Comparison of ENCODE assay signal across 8 cellular contexts in genomic region chr12:57726151-57726883, GRCh38. TPM values are rescaled to one million over a fixed set of nuclear protein-coding genes. Genes with fewer than 3 reads are reported as not detected.
DNase-seq lines count a peak whose midpoint lies in the region; ATAC-seq and TF ChIP-seq lines count a peak whose summit lies in the region.

No MANE protein-coding gene starts in this region.

- H3K36me3 ChIP-seq in mesendoderm (ENCODE audit: control insufficient read depth, insufficient read depth, low read length) (no peaks in the 10 kb centered on the region), tibial nerve (peaks cover 0 to 10% (median 0%) of the 10 kb centered on the region in 3 donors)

- no peak for TF ChIP-seq POLR2A in tibial nerve (IDR thresholded peaks at IDR 0.05)

- no CpG with 5 or more reads among the region's 79 CpGs for WGBS in mesendoderm (ENCODE audit: extremely low coverage, insufficient coverage, low lambda C conversion rate)
- WGBS in tibial nerve, 2 donors, result 32 to 41% methylated on average over 28 to 65 of the region's 79 CpGs

- H3K23ac ChIP-seq in mesendoderm (ENCODE audit: low read length), result no peak overlapping the region

- H3K4me3 ChIP-seq in GM12864 (ENCODE audit: low read depth, low read length) (no peak overlapping the region), epithelial cell of esophagus (ENCODE audit: low read length) (peak overlapping the region; percentile 65), mesendoderm (ENCODE audit: low read length) (peak overlapping the region; percentile 63), tibial nerve (peak overlapping the region; percentile 49 to 76 (median 54))

- DNase-seq in GM12864 (ENCODE audit: low read depth) (no peak), NCI-H1105 (lab: John Stamatoyannopoulos, UW) (peak; percentile 62), T-helper 17 cell (no peak), epithelial cell of esophagus (ENCODE audit: low read depth) (peak; percentile 82), mesendoderm (peak; percentile 86), tibial nerve (ENCODE audit: low spot score in 2 of 2) (no peak)
- DNase-seq in activated CD4-positive, CD25-positive, alpha-beta regulatory T cell treated with anti-CD3 and anti-CD28 coated beads, Interleukin-2, amount 50 U/mL, for 72 hours, result no peak
- no peak for DNase-seq in effector CD4-positive, alpha-beta T cell

- H3K4me1 ChIP-seq in mesendoderm (ENCODE audit: control insufficient read depth, low read depth, low read length), result no peaks in the 10 kb centered on the region
- peaks cover 0 to 22% (median 0%) of the 10 kb centered on the region in 4 donors for H3K4me1 ChIP-seq in tibial nerve

- H3K9me3 ChIP-seq in T-helper 17 cell (ENCODE audit: control insufficient read depth, low read length, poor library complexity, severe bottlenecking) (no peaks in the 10 kb centered on the region), tibial nerve (no peaks in the 10 kb centered on the region)

- H3K36me3 Mint-ChIP-seq in T-helper 17 cell (ENCODE audit: low read depth), result peaks cover 12% of the 10 kb centered on the region

- no peak overlapping the region for H2BK120ac ChIP-seq in mesendoderm (ENCODE audit: low read depth, low read length)

- no peak overlapping the region for H2BK15ac ChIP-seq in mesendoderm (replicated peaks; ENCODE audit: low read depth)

- H3K27ac Mint-ChIP-seq in T-helper 17 cell, result peak overlapping the region; percentile 78

- peak overlapping the region; percentile 82 for H3K4me3 Mint-ChIP-seq in T-helper 17 cell

- H3K4me2 ChIP-seq in mesendoderm (ENCODE audit: low read length), result peak overlapping the region; percentile 91

- H3K27ac ChIP-seq in mesendoderm (ENCODE audit: low read depth, low read length) (no peak overlapping the region), tibial nerve (peak overlapping the region in 3 of 4 donors; percentile 42 to 66 (median 56))

- H4K5ac ChIP-seq in mesendoderm (ENCODE audit: low read length), result no peak overlapping the region

- H3K27me3 ChIP-seq in mesendoderm (ENCODE audit: insufficient read depth, low read length, poor library complexity) (peaks cover 28% of the 10 kb centered on the region), tibial nerve (peaks cover 0 to 5% of the 10 kb centered on the region in 2 donors)

- peaks cover 35% of the 10 kb centered on the region for H3K4me1 Mint-ChIP-seq in T-helper 17 cell

- peak overlapping the region; percentile 55 for H3K9ac ChIP-seq in mesendoderm (ENCODE audit: low read length)

- peak; percentile 34 for TF ChIP-seq CTCF in GM12864 (IDR thresholded peaks at IDR 0.05; ENCODE audit: low read depth, low read length, missing control alignments)
- TF ChIP-seq CTCF in epithelial cell of esophagus (IDR thresholded peaks at IDR 0.05; ENCODE audit: insufficient read depth, low read depth, low read length, missing control alignments), result peak; percentile 78
- TF ChIP-seq CTCF in tibial nerve (IDR thresholded peaks at IDR 0.05), result peak; percentile 57 to 76 (median 67)

- no peaks in the 10 kb centered on the region for H3K79me2 ChIP-seq in mesendoderm (ENCODE audit: control insufficient read depth, insufficient read depth, low read length)

- H3K18ac ChIP-seq in mesendoderm (ENCODE audit: low read length), result no peak overlapping the region

- H2AK5ac ChIP-seq in mesendoderm (ENCODE audit: low read length), result no peak overlapping the region

- H3K56ac ChIP-seq in mesendoderm (ENCODE audit: low read length), result peak overlapping the region; percentile 86

- H2BK5ac ChIP-seq in mesendoderm (ENCODE audit: low read length), result no peak overlapping the region

- H3K27me3 Mint-ChIP-seq in T-helper 17 cell, result no peaks in the 10 kb centered on the region

- no peak for TF ChIP-seq EP300 in tibial nerve (IDR thresholded peaks at IDR 0.05)

- H3K79me1 ChIP-seq in mesendoderm (ENCODE audit: low read length), result no peaks in the 10 kb centered on the region

- peak; percentile 62 for ATAC-seq in T-helper 17 cell

- H4K8ac ChIP-seq in mesendoderm (ENCODE audit: low read depth, low read length), result no peak overlapping the region

- no peak overlapping the region for H3K4ac ChIP-seq in mesendoderm (ENCODE audit: low read depth, low read length)

RNA-seq across cellular contexts. Expression of gene AGAP2, which starts 12.2 kb away (rescaled TPM):
- 10 to 100 TPM; 46.5 to 57.6 TPM for total RNA-seq in T-helper 17 cell
- polyA plus RNA-seq in mesendoderm (2013, experiment 1 of 2), result 0.60 TPM
- 0.39 TPM for polyA plus RNA-seq in mesendoderm (2013, experiment 2 of 2)
- 1 to 10 TPM; 1.1 to 5.7 (median 2.5) TPM for total RNA-seq in tibial nerve

RNA-seq across cellular contexts. Expression of gene TSPAN31, which starts 18.5 kb away (rescaled TPM):
- total RNA-seq in T-helper 17 cell (10 to 100 TPM in 1 of 2 donors, 1 to 10 TPM in 1; 9.6 to 11.8 TPM), tibial nerve (100 to 1,000 TPM in 1 of 4 donors, 10 to 100 TPM in 3; 47.1 to 115 (median 80.1) TPM)
- 5.8 TPM for polyA plus RNA-seq in mesendoderm (2013, experiment 1 of 2)
- polyA plus RNA-seq in mesendoderm (2013, experiment 2 of 2), result 6.5 TPM

RNA-seq across cellular contexts. Expression of gene CDK4, which starts 25.8 kb away (rescaled TPM):
- total RNA-seq in T-helper 17 cell (10 to 100 TPM; 20.8 to 21.3 TPM), tibial nerve (100 to 1,000 TPM in 2 of 4 donors, 10 to 100 TPM in 2; 79.1 to 156 (median 99.0) TPM)
- polyA plus RNA-seq in mesendoderm (2013, experiment 1 of 2), result 159 TPM
- polyA plus RNA-seq in mesendoderm (2013, experiment 2 of 2), result 158 TPM

RNA-seq across cellular contexts. Expression of gene MARCHF9, which starts 28.6 kb away (rescaled TPM):
- 10 to 100 TPM; 45.3 to 62.4 TPM for total RNA-seq in T-helper 17 cell
- 1.1 TPM for polyA plus RNA-seq in mesendoderm (2013, experiment 1 of 2)
- polyA plus RNA-seq in mesendoderm (2013, experiment 2 of 2), result 1.2 TPM
- 10 to 100 TPM in 2 of 4 donors, 1 to 10 TPM in 2; 4.2 to 19.8 (median 10.4) TPM for total RNA-seq in tibial nerve

RNA-seq across cellular contexts. Expression of gene OS9, which starts 32.4 kb away (rescaled TPM):
- total RNA-seq in T-helper 17 cell, result 100 to 1,000 TPM; 138 to 142 TPM
- 50.4 TPM for polyA plus RNA-seq in mesendoderm (2013, experiment 1 of 2)
- 48.8 TPM for polyA plus RNA-seq in mesendoderm (2013, experiment 2 of 2)
- total RNA-seq in tibial nerve, result 100 to 1,000 TPM; 185 to 288 (median 224) TPM

Comparison
In these comparisons a context has a peak if more than half of its experiments do, and no peak if none do; other contexts are left out.
1. DNase-seq: peak in NCI-H1105 (single experiment), epithelial cell of esophagus (single experiment) and mesendoderm (single experiment); none in GM12864 (single experiment), T-helper 17 cell (0 of 3), tibial nerve (0 of 2), activated CD4-positive, CD25-positive, alpha-beta regulatory T cell treated with anti-CD3 and anti-CD28 coated beads, Interleukin-2, amount 50 U/mL, for 72 hours (single experiment) and effector CD4-positive, alpha-beta T cell (single experiment).
2. RNA of gene AGAP2, which starts 12.2 kb away (total RNA-seq): 46.5 to 57.6 TPM in T-helper 17 cell; 1.1 to 5.7 TPM in tibial nerve; every median in the first group is over 4 times any median in the second.
3. Peak in every context shown above with its lines, with median percentiles within 50 percentile points of each other: CTCF ChIP-seq.